3 cellular contexts compared by ENCODE assay signal in the genomic region with DNA sequence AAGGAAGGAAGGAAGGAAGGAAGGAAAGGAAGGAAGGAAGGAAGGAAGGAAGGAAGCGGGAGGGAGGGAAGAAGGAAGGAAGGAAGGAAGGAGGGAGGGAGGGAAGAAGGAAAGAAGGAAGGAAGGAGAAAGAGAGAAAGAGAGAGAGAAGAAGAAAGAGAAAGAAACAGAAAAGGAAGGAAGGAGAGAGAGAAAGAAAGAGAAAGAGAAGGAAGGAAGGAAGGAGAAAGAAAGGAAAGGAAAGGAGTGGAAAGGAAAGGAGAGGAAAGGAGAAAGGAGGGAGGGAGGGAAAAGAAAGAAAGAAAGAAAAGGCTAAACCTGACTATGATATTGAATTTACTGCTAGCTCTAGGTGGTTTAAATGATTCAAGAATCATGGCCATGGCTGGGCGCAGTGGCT.
A peak's percentile ranks its signal among the peaks of the same experiment; 100 is the strongest.
TF ChIP-seq lines count a peak whose summit lies in the region.

No MANE protein-coding gene starts in this region.

TF ChIP-seq in HepG2, 621 proteins besides CTCF, POLR2A, EP300 and RAD21 (continues in another document):
- TF ChIP-seq, protein P1, sequence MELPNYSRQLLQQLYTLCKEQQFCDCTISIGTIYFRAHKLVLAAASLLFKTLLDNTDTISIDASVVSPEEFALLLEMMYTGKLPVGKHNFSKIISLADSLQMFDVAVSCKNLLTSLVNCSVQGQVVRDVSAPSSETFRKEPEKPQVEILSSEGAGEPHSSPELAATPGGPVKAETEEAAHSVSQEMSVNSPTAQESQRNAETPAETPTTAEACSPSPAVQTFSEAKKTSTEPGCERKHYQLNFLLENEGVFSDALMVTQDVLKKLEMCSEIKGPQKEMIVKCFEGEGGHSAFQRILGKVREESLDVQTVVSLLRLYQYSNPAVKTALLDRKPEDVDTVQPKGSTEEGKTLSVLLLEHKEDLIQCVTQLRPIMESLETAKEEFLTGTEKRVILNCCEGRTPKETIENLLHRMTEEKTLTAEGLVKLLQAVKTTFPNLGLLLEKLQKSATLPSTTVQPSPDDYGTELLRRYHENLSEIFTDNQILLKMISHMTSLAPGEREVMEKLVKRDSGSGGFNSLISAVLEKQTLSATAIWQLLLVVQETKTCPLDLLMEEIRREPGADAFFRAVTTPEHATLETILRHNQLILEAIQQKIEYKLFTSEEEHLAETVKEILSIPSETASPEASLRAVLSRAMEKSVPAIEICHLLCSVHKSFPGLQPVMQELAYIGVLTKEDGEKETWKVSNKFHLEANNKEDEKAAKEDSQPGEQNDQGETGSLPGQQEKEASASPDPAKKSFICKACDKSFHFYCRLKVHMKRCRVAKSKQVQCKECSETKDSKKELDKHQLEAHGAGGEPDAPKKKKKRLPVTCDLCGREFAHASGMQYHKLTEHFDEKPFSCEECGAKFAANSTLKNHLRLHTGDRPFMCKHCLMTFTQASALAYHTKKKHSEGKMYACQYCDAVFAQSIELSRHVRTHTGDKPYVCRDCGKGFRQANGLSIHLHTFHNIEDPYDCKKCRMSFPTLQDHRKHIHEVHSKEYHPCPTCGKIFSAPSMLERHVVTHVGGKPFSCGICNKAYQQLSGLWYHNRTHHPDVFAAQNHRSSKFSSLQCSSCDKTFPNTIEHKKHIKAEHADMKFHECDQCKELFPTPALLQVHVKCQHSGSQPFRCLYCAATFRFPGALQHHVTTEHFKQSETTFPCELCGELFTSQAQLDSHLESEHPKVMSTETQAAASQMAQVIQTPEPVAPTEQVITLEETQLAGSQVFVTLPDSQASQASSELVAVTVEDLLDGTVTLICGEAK (IDR thresholded peaks at IDR 0.05), result peak; percentile 20; the same call in 1 of the 2 replicates
- TF ChIP-seq, protein P1 (CRISPR knock-in tag; IDR thresholded peaks at IDR 0.05), result no peak
- 0 out of 2 replicates have a peak, but pooled peaks have one; percentile 4 for TF ChIP-seq FOXP1 (IDR thresholded peaks at IDR 0.05)
- no peak for TF ChIP-seq FOXP1 (CRISPR knock-in tag; IDR thresholded peaks at IDR 0.05)
- TF ChIP-seq SIX1 (CRISPR knock-in tag; IDR thresholded peaks at IDR 0.05; ENCODE audit: borderline replicate concordance), result no peak
- peak; percentile 66; the same call in 1 of the 2 replicates for TF ChIP-seq SOX6 (IDR thresholded peaks at IDR 0.05)
- no peak for TF ChIP-seq SOX6 (CRISPR knock-in tag; IDR thresholded peaks at IDR 0.05)

TF ChIP-seq in HEK293, 187 proteins besides CTCF, POLR2A, EP300 and RAD21:
- TF ChIP-seq ZNF366 (tag by site-specific recombination; conservative IDR thresholded peaks at IDR 0.05), result peak; percentile 94
- no peak for TF ChIP-seq RBAK (tag by site-specific recombination; IDR thresholded peaks at IDR 0.05)
- TF ChIP-seq, protein P2, sequence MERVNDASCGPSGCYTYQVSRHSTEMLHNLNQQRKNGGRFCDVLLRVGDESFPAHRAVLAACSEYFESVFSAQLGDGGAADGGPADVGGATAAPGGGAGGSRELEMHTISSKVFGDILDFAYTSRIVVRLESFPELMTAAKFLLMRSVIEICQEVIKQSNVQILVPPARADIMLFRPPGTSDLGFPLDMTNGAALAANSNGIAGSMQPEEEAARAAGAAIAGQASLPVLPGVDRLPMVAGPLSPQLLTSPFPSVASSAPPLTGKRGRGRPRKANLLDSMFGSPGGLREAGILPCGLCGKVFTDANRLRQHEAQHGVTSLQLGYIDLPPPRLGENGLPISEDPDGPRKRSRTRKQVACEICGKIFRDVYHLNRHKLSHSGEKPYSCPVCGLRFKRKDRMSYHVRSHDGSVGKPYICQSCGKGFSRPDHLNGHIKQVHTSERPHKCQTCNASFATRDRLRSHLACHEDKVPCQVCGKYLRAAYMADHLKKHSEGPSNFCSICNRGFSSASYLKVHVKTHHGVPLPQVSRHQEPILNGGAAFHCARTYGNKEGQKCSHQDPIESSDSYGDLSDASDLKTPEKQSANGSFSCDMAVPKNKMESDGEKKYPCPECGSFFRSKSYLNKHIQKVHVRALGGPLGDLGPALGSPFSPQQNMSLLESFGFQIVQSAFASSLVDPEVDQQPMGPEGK (tag by site-specific recombination; IDR thresholded peaks at IDR 0.05), result no peak
- TF ChIP-seq PRDM1 (tag by site-specific recombination; IDR thresholded peaks at IDR 0.05), result peak; percentile 93

TF ChIP-seq in K562, 482 proteins besides CTCF, POLR2A, EP300 and RAD21:
- TF ChIP-seq JUN (IDR thresholded peaks at IDR 0.05; ENCODE audit: borderline replicate concordance, low read depth, low read length) (no peak), JUN (CRISPR knock-in tag; IDR thresholded peaks at IDR 0.05; ENCODE audit: borderline replicate concordance) (no peak), TAL1 (IDR thresholded peaks at IDR 0.05) (no peak), NELFE (IDR thresholded peaks at IDR 0.05; ENCODE audit: insufficient read depth, insufficient read length) (no peak), THAP7 (CRISPR knock-in tag; IDR thresholded peaks at IDR 0.05) (no peak), SREBF1 (IDR thresholded peaks at IDR 0.05; ENCODE audit: borderline replicate concordance, low read depth, low read length) (no peak), TFAM (CRISPR knock-in tag; conservative IDR thresholded peaks at IDR 0.05) (no peak), PCBP2 (IDR thresholded peaks at IDR 0.05; ENCODE audit: low read depth, low read length, poor library complexity, severe bottlenecking) (no peak), HDAC3 (IDR thresholded peaks at IDR 0.05; ENCODE audit: borderline replicate concordance, partially characterized antibody) (no peak), ZNF668 (CRISPR knock-in tag; IDR thresholded peaks at IDR 0.05) (no peak), OTX1 (CRISPR knock-in tag; IDR thresholded peaks at IDR 0.05) (0 out of 2 replicates have a peak, but pooled peaks have one; percentile 63), FOSL1 (tag; conservative IDR thresholded peaks at IDR 0.05) (no peak), CREBBP (IDR thresholded peaks at IDR 0.05; ENCODE audit: low read depth, low read length) (no peak), CREB1 (IDR thresholded peaks at IDR 0.05) (no peak), CREB1 (CRISPR knock-in tag; IDR thresholded peaks at IDR 0.05) (no peak), MTA1 (IDR thresholded peaks at IDR 0.05; ENCODE audit: borderline replicate concordance) (peak; percentile 58; the same call in 1 of the 2 replicates), ZNF785 (CRISPR knock-in tag; IDR thresholded peaks at IDR 0.05) (no peak), CREB5 (CRISPR knock-in tag; IDR thresholded peaks at IDR 0.05) (no peak), IRF2 (CRISPR knock-in tag; IDR thresholded peaks at IDR 0.05) (no peak), TCF7L2 (IDR thresholded peaks at IDR 0.05; ENCODE audit: low read depth, low read length) (no peak), CHD4 (IDR thresholded peaks at IDR 0.05; ENCODE audit: insufficient read depth, insufficient replicate concordance, low read depth, low read length, poor library complexity, severe bottlenecking) (no peak), ZBTB26 (CRISPR knock-in tag; IDR thresholded peaks at IDR 0.05) (no peak; the same call in 1 of the 2 replicates), ATF4 (CRISPR knock-in tag; IDR thresholded peaks at IDR 0.05) (no peak)
- TF ChIP-seq, protein P3, sequence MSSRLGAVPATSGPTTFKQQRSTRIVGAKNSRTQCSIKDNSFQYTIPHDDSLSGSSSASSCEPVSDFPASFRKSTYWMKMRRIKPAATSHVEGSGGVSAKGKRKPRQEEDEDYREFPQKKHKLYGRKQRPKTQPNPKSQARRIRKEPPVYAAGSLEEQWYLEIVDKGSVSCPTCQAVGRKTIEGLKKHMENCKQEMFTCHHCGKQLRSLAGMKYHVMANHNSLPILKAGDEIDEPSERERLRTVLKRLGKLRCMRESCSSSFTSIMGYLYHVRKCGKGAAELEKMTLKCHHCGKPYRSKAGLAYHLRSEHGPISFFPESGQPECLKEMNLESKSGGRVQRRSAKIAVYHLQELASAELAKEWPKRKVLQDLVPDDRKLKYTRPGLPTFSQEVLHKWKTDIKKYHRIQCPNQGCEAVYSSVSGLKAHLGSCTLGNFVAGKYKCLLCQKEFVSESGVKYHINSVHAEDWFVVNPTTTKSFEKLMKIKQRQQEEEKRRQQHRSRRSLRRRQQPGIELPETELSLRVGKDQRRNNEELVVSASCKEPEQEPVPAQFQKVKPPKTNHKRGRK (tag; IDR thresholded peaks at IDR 0.05), result peak; percentile 73
TF ChIP-seq in K562: peak in this region for 3.
